In genomic region chr2:1310202-1310601, GRCh38 we compare ENCODE assay signal across 25 cellular contexts.
"Had no signal": no experiment of that assay in that cellular context is flagged by ENCODE, and none has a peak within 500 bp of the region (broad histone marks: within the 10 kb centered on the region; RNA-seq: fewer than 3 reads in every experiment).

No MANE protein-coding gene starts in this region.

- H3K27ac ChIP-seq: coronary artery, dorsolateral prefrontal cortex, epithelial cell of prostate, foreskin keratinocyte, gastroesophageal sphincter, heart left ventricle, hepatocyte, left lung, lower lobe of right lung had no signal

- FAIRE-seq: colon, endometrium, frontal cortex had no signal

- DNase-seq: dermis blood vessel endothelial cell; dorsolateral prefrontal cortex; effector CD4-positive, alpha-beta T cell; erythroblast; foreskin keratinocyte; heart left ventricle; hypothalamus; immature natural killer cell; islet precursor cell; left cardiac atrium; left lung; left ventricle myocardium superior; lower lobe of right lung; mesenchymal stem cell; mucosa of descending colon; naive B cell had no signal

- H2AFZ ChIP-seq: hepatocyte had no signal

- H3K4me2 ChIP-seq: hepatocyte had no signal

- ATAC-seq: esophagus mucosa, foreskin keratinocyte, gastroesophageal sphincter, heart left ventricle, left cardiac atrium, left lung, left ventricle myocardium superior, lower lobe of right lung, mucosa of descending colon had no signal

- H3K27me3 ChIP-seq: foreskin keratinocyte, heart left ventricle, hepatocyte, left lung had no signal

- H3K9me3 Mint-ChIP-seq: mesothelial cell of epicardium had no signal

- H3K4me3 ChIP-seq: coronary artery, dorsolateral prefrontal cortex, gastroesophageal sphincter, heart left ventricle, hepatocyte, left lung, lower lobe of right lung, mucosa of descending colon had no signal

- H3K9me3 ChIP-seq: gastroesophageal sphincter, heart left ventricle, left lung, lower lobe of right lung, mucosa of descending colon had no signal

- H3K36me3 ChIP-seq: gastroesophageal sphincter, heart left ventricle, left lung, lower lobe of right lung had no signal

- H3K27ac Mint-ChIP-seq: immature natural killer cell, mesothelial cell of epicardium had no signal

- H3K4me1 ChIP-seq: foreskin keratinocyte, gastroesophageal sphincter, heart left ventricle, left lung, lower lobe of right lung had no signal

- H3K4me3 Mint-ChIP-seq: immature natural killer cell, mesothelial cell of epicardium, naive B cell had no signal

- H3K4me1 Mint-ChIP-seq: immature natural killer cell, mesothelial cell of epicardium had no signal

- H3K36me3 Mint-ChIP-seq: immature natural killer cell, mesothelial cell of epicardium had no signal
